Comparison of ENCODE assay signal across 22 cellular contexts in the genomic region with DNA sequence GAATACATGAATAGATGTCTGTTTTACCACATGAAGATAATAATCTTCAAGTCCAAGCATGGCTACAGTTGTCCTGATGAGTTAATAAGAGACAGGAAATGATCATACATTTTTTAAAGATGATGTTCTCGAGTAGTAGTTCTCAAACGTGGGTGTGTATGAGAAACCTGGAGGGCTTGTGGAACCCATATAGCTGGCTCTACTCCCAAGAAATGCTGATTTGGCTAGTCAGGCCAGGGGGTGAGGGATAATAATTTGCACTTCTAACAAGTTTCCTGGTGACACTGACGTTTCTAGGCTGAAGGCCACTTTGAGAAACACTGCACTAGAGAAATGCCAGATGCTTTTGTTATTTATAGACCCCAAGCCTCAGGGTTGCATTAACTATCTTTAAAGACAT. TPM values are rescaled to one million over a fixed set of nuclear protein-coding genes. Genes with fewer than 3 reads are reported as not detected.
DNase-seq lines count a peak whose midpoint lies in the region; ATAC-seq and TF ChIP-seq lines count a peak whose summit lies in the region.
"Had no signal": no experiment of that assay in that cellular context is flagged by ENCODE, and none has a peak within 500 bp of the region (broad histone marks: within the 10 kb centered on the region; RNA-seq: fewer than 3 reads in every experiment).

No MANE protein-coding gene starts in this region.

- H3K27ac Mint-ChIP-seq in CD14-positive monocyte (no peak overlapping the region), GM23338 (no peak overlapping the region)
- H3K27ac Mint-ChIP-seq: T-cell had no signal

- H3K9me3 Mint-ChIP-seq in CD14-positive monocyte (peaks cover 0 to 6% (median 1%) of the 10 kb centered on the region in 7 donors), GM23338 (peaks cover 2% of the 10 kb centered on the region; the same call in 2 of the 3 replicates)

- H3K4me3 Mint-ChIP-seq in CD14-positive monocyte (no peak overlapping the region), GM23338 (no peak overlapping the region)
- H3K4me3 Mint-ChIP-seq: T-cell had no signal

- intact Hi-C loops in ascending aorta (cut with DNase I) (no loop called here), CD14-positive monocyte (cut with micrococcal nuclease) (no loop called here)

- no peak for TF ChIP-seq CTCF in AG10803 (conservative IDR thresholded peaks at IDR 0.05; ENCODE audit: low read length)
- TF ChIP-seq CTCF in astrocyte of the spinal cord (IDR thresholded peaks at IDR 0.05; ENCODE audit: low read depth, low read length): no peak
- no peak for TF ChIP-seq CTCF in ascending aorta (IDR thresholded peaks at IDR 0.05)
- no peak for TF ChIP-seq CTCF in CD14-positive monocyte (IDR thresholded peaks at IDR 0.05)
- TF ChIP-seq CTCF in GM23338 (conservative IDR thresholded peaks at IDR 0.05; ENCODE audit: low read depth in 2 of 2): no peak

- ATAC-seq in HG02885 (IDR thresholded peaks at IDR 0.05; ENCODE audit: poor library complexity, unreplicated experiment) (no peak), GM23338 (no peak)
- ATAC-seq: pancreas, T-cell had no signal

- no peaks in the 10 kb centered on the region for H4K20me1 ChIP-seq in GM23338 (replicated peaks; ENCODE audit: insufficient read depth)

- no peak overlapping the region for H3K4me3 ChIP-seq in AG10803 (ENCODE audit: low read length)
- no peak overlapping the region for H3K4me3 ChIP-seq in astrocyte of the spinal cord (ENCODE audit: low read depth, low read length)
- H3K4me3 ChIP-seq in ascending aorta: no peak overlapping the region
- H3K4me3 ChIP-seq in GM23338: no peak overlapping the region
- H3K4me3 ChIP-seq: HAP-1, pancreas, upper lobe of left lung had no signal

- DNase-seq in AG10803 (ENCODE audit: low read depth): peak; percentile 61
- DNase-seq in HPDE6-E6E7 (ENCODE audit: extremely low spot score): peak; percentile 12
- DNase-seq in astrocyte of the spinal cord (ENCODE audit: low read depth, low spot score): peak; percentile 22
- peak; percentile 65 for DNase-seq in hepatic stellate cell (ENCODE audit: low spot score)
- DNase-seq in ascending aorta (ENCODE audit: low spot score in 2 of 2): no peak
- DNase-seq in CD14-positive monocyte (ENCODE audit: low spot score): no peak
- no peak for DNase-seq in GM23338 (ENCODE audit: low spot score)
- DNase-seq: activated CD8-positive, alpha-beta memory T cell treated with anti-CD3 and anti-CD28 coated beads, Interleukin-2, amount 50 U/mL, for 4 hours; activated naive CD4-positive, alpha-beta T cell treated with Interleukin-2 at 50 U/mL for 16 hours; DND-41; KG1; NCI-H1436 treated with DMSO at 0.1 percent for 48 hours; NCI-H446; pancreas; stimulated activated naive CD4-positive, alpha-beta T cell treated with Interleukin-2 at 50 U/mL for 16 hours; T-cell; upper lobe of left lung had no signal

- H3K27ac ChIP-seq in ascending aorta: no peak overlapping the region
- no peak overlapping the region for H3K27ac ChIP-seq in GM23338 (ENCODE audit: low read depth)
- H3K27ac ChIP-seq: C4-2B, pancreas, upper lobe of left lung had no signal

- H3K4me2 ChIP-seq in GM23338: no peak overlapping the region

- H3K27me3 ChIP-seq in ascending aorta (no peaks in the 10 kb centered on the region), GM23338 (ENCODE audit: insufficient read depth) (no peaks in the 10 kb centered on the region)
- H3K27me3 ChIP-seq: pancreas, upper lobe of left lung had no signal

- peaks cover 5% of the 10 kb centered on the region; the same call in 1 of the 2 replicates for H3K9me2 ChIP-seq in GM23338 (ENCODE audit: insufficient read depth)

- H3K36me3 Mint-ChIP-seq in CD14-positive monocyte (peaks cover 27 to 31% of the 10 kb centered on the region in 2 donors), GM23338 (ENCODE audit: low read depth) (peaks cover 3% of the 10 kb centered on the region; the same call in 1 of the 3 replicates)

- H3K4me1 ChIP-seq in ascending aorta (no peaks in the 10 kb centered on the region), GM23338 (ENCODE audit: insufficient read depth) (no peaks in the 10 kb centered on the region)
- H3K4me1 ChIP-seq: HAP-1, pancreas, upper lobe of left lung had no signal

- in situ Hi-C loops in astrocyte of the spinal cord (cut with HindIII; ENCODE audit: low sequenced_read_pairs): no loop called here

- H3K79me2 ChIP-seq in GM23338 (replicated peaks; ENCODE audit: insufficient read depth): no peaks in the 10 kb centered on the region

- H3K36me3 ChIP-seq in ascending aorta (peaks cover 22 to 56% of the 10 kb centered on the region in 2 donors), GM23338 (ENCODE audit: insufficient read depth) (no peaks in the 10 kb centered on the region)
- H3K36me3 ChIP-seq: HAP-1, pancreas had no signal

- H3K4me1 Mint-ChIP-seq in CD14-positive monocyte (no peaks in the 10 kb centered on the region), GM23338 (no peaks in the 10 kb centered on the region)
- H3K4me1 Mint-ChIP-seq: T-cell had no signal

- H3F3A ChIP-seq in GM23338 (replicated peaks; ENCODE audit: low read depth): no peaks in the 10 kb centered on the region

- peaks cover 0 to 9% of the 10 kb centered on the region in 2 donors for H3K9me3 ChIP-seq in ascending aorta
- H3K9me3 ChIP-seq: HAP-1, pancreas had no signal

- H3K27me3 Mint-ChIP-seq in CD14-positive monocyte (ENCODE audit: low read depth in 3 of 3) (peaks cover 1 to 3% (median 1%) of the 10 kb centered on the region in 3 donors), GM23338 (ENCODE audit: insufficient read depth, low read depth, poor library complexity) (no peaks in the 10 kb centered on the region)
- H3K27me3 Mint-ChIP-seq: T-cell had no signal

- H2AFZ ChIP-seq in GM23338: no peak overlapping the region

TF ChIP-seq in GM23338, 12 proteins besides CTCF, POLR2A, EP300 and RAD21 (continues in another document):
- TF ChIP-seq POLR2AphosphoS5 (IDR thresholded peaks at IDR 0.05; ENCODE audit: low read depth) (no peak), ETS1 (IDR thresholded peaks at IDR 0.05) (no peak)

RNA-seq across cellular contexts. Expression of gene ROPN1B, which starts 37.0 kb away (rescaled TPM):
- total RNA-seq in ascending aorta: not detected
- polyA plus RNA-seq in CD14-positive monocyte (not detected), GM23338 (2016; fragmentation: Nextera tagmentation; extraction: Ambion mirVana) (0.43 TPM in 1 of 2 replicates, not detected in the other)
- not detected in 2 replicates for total RNA-seq in GM23338 (2014; rRNA removed; shearing (Covaris generic))
- total RNA-seq: kidney epithelial cell, OCI-LY7, T-cell had no signal

Comparison
In these comparisons a context has a peak if more than half of its experiments do, and no peak if none do; other contexts are left out.
1. DNase-seq: peak in AG10803 (single experiment), HPDE6-E6E7 (single experiment), astrocyte of the spinal cord (single experiment) and hepatic stellate cell (single experiment); none in ascending aorta (0 of 2), CD14-positive monocyte (single experiment) and GM23338 (single experiment).